In genomic region chr6:157983439-157984119, GRCh38 we compare ENCODE assay signal across 8 cellular contexts. TPM values are rescaled to one million over a fixed set of nuclear protein-coding genes. Genes with fewer than 3 reads are reported as not detected.
DNase-seq lines count a peak whose midpoint lies in the region; ATAC-seq and TF ChIP-seq lines count a peak whose summit lies in the region.

No MANE protein-coding gene starts in this region.

- ATAC-seq in CD4-positive, alpha-beta T cell (ENCODE audit: poor library complexity): no peak
- ATAC-seq in naive thymus-derived CD8-positive, alpha-beta T cell: peak in 1 of 2 donors; percentile 5
- no peak for ATAC-seq in sciatic nerve

- peak overlapping the region; percentile 74 for H3K27ac Mint-ChIP-seq in CD4-positive, alpha-beta T cell
- no peak overlapping the region for H3K27ac Mint-ChIP-seq in MCF 10A (ENCODE audit: low read depth, unreplicated experiment)
- peak overlapping the region; percentile 37 to 93 (median 76) for H3K27ac Mint-ChIP-seq in naive thymus-derived CD8-positive, alpha-beta T cell

- no peaks in the 10 kb centered on the region for H3K9me3 Mint-ChIP-seq in CD4-positive, alpha-beta T cell
- H3K9me3 Mint-ChIP-seq in MCF 10A (ENCODE audit: unreplicated experiment): no peaks in the 10 kb centered on the region
- H3K9me3 Mint-ChIP-seq in naive thymus-derived CD8-positive, alpha-beta T cell: no peaks in the 10 kb centered on the region

- POLR2A ChIA-PET in CD4-positive, alpha-beta T cell (lab: Charles Lee): interaction anchor here (0.8 to 3.4 kb wide), 13 partner anchors 8 to 414 kb away, joined by 3 to 35 read pairs (median 4); no protein-coding TSS in a partner anchor
- POLR2A ChIA-PET in MCF 10A (lab: Yijun Ruan, JAX) (interaction anchor here (0.6 to 1.3 kb wide), 7 partner anchors 58 to 247 kb away, joined by 3 to 5 read pairs (median 4); no protein-coding TSS in a partner anchor), GM10248 (lab: Yijun Ruan, JAX) (no interaction called here)
- POLR2A ChIA-PET in naive thymus-derived CD8-positive, alpha-beta T cell (lab: Charles Lee): interaction anchor here (0.7 to 2.6 kb wide), 9 partner anchors 8 to 217 kb away, joined by 3 to 11 read pairs (median 3); no protein-coding TSS in a partner anchor

- no peaks in the 10 kb centered on the region for H3K27me3 Mint-ChIP-seq in CD4-positive, alpha-beta T cell
- no peaks in the 10 kb centered on the region for H3K27me3 Mint-ChIP-seq in MCF 10A (ENCODE audit: insufficient read depth, unreplicated experiment)
- H3K27me3 Mint-ChIP-seq in naive thymus-derived CD8-positive, alpha-beta T cell: peaks cover 0 to 2% (median 0%) of the 10 kb centered on the region in 5 donors

- H3K27ac ChIP-seq in CD4-positive, alpha-beta T cell (ENCODE audit: low read depth, low read length): no peak overlapping the region
- peak overlapping the region; percentile 80 for H3K27ac ChIP-seq in KOPT-K1 (ENCODE audit: low read depth, low read length, poor library complexity, severe bottlenecking)

- peak overlapping the region; percentile 87 for H3K4me3 Mint-ChIP-seq in CD4-positive, alpha-beta T cell
- H3K4me3 Mint-ChIP-seq in MCF 10A (ENCODE audit: unreplicated experiment): peak overlapping the region; percentile 72
- H3K4me3 Mint-ChIP-seq in naive thymus-derived CD8-positive, alpha-beta T cell: peak overlapping the region; percentile 74 to 91 (median 83)

- peaks cover 11% of the 10 kb centered on the region for H3K36me3 Mint-ChIP-seq in CD4-positive, alpha-beta T cell (ENCODE audit: low read depth)
- no peaks in the 10 kb centered on the region for H3K36me3 Mint-ChIP-seq in MCF 10A (ENCODE audit: insufficient read depth, unreplicated experiment)
- H3K36me3 Mint-ChIP-seq in naive thymus-derived CD8-positive, alpha-beta T cell: no peaks in the 10 kb centered on the region

- peaks cover 70% of the 10 kb centered on the region for H3K4me1 Mint-ChIP-seq in CD4-positive, alpha-beta T cell (ENCODE audit: low read depth)
- H3K4me1 Mint-ChIP-seq in MCF 10A (ENCODE audit: insufficient read depth, unreplicated experiment): no peaks in the 10 kb centered on the region
- peaks cover 16 to 65% (median 59%) of the 10 kb centered on the region in 4 donors for H3K4me1 Mint-ChIP-seq in naive thymus-derived CD8-positive, alpha-beta T cell

- BruUV-seq in MCF 10A (replicated peaks; lab: Mats Ljungman, UMichigan): no TSS peak

- H3K9me3 ChIP-seq in CD4-positive, alpha-beta T cell (ENCODE audit: control insufficient read depth, low read length): no peaks in the 10 kb centered on the region
- H3K9me3 ChIP-seq in KOPT-K1 (ENCODE audit: insufficient read depth, low read length, poor library complexity, severe bottlenecking): no peaks in the 10 kb centered on the region

- no peak for TF ChIP-seq CTCF in CD4-positive, alpha-beta T cell (IDR thresholded peaks at IDR 0.05)
- TF ChIP-seq CTCF in MCF 10A (IDR thresholded peaks at IDR 0.05; ENCODE audit: unreplicated experiment) (no peak), GM10248 (IDR thresholded peaks at IDR 0.05; ENCODE audit: control extremely low read depth, extremely low read depth, low read depth, missing control alignments) (no peak)

- DNase-seq in CD4-positive, alpha-beta T cell: no peak
- no peak for DNase-seq in MCF 10A (ENCODE audit: unreplicated experiment)
- peak in 2 of 10 donors; percentile 19 to 28 for DNase-seq in naive thymus-derived CD8-positive, alpha-beta T cell
- no peak for DNase-seq in sciatic nerve (ENCODE audit: low spot score)
- DNase-seq in middle frontal gyrus (ENCODE audit: extremely low spot score, low spot score): no peak
- no peak for DNase-seq in NCI-H226
- no peak for DNase-seq in GM10248 (ENCODE audit: extremely low spot score)

- no peaks in the 10 kb centered on the region for H3K36me3 ChIP-seq in KOPT-K1 (ENCODE audit: insufficient read depth, low read length)

- H3K27me3 ChIP-seq in CD4-positive, alpha-beta T cell (ENCODE audit: control insufficient read depth, insufficient read depth, low read length): no peaks in the 10 kb centered on the region

- intact Hi-C loops in CD4-positive, alpha-beta T cell (cut with DNase I, micrococcal nuclease): loop anchor here (1.0 to 10.0 kb wide), 4 partner anchors 43 to 959 kb away; partner anchors contain the start of gene TMEM181 (in 1 of the 2)
- intact Hi-C loops in MCF 10A (cut with micrococcal nuclease): loop anchor here (5.0 kb wide), 1 partner anchor 159 kb away; no protein-coding TSS in a partner anchor
- intact Hi-C loops in sciatic nerve (cut with DNase I): no loop called here

- CTCF ChIA-PET in CD4-positive, alpha-beta T cell (lab: Charles Lee): interaction anchor here (1.0 to 5.2 kb wide), 2 partner anchors 43 to 228 kb away, joined by 3 to 34 read pairs; no protein-coding TSS in a partner anchor
- CTCF ChIA-PET in MCF 10A (lab: Yijun Ruan, JAX): interaction anchor here (0.6 to 4.3 kb wide), 4 partner anchors 61 to 515 kb away, joined by 3 to 18 read pairs (median 3); no protein-coding TSS in a partner anchor
- CTCF ChIA-PET in GM10248 (lab: Yijun Ruan, JAX): interaction anchor here (1.0 to 6.4 kb wide), 14 partner anchors 9 to 227 kb away, joined by 3 to 53 read pairs (median 6); no protein-coding TSS in a partner anchor

RNA-seq across cellular contexts. Expression of gene SYNJ2, which starts 1.9 kb away (rescaled TPM):
- 10 to 100 TPM; 34.6 to 38.0 TPM for total RNA-seq in CD4-positive, alpha-beta T cell
- 8.9 and 10.3 TPM in 2 replicates for total RNA-seq in MCF 10A (2022)
- total RNA-seq in naive thymus-derived CD8-positive, alpha-beta T cell: 10 to 100 TPM; 15.7 to 16.3 TPM
- 1 to 10 TPM; 5.2 to 8.5 (median 8.2) TPM for polyA plus RNA-seq in naive thymus-derived CD8-positive, alpha-beta T cell
- 22.5 TPM for total RNA-seq in sciatic nerve
